13 cellular contexts compared by ENCODE assay signal in genomic region chr15:96262097-96262496, GRCh38.
"Had no signal": no experiment of that assay in that cellular context is flagged by ENCODE, and none has a peak within 500 bp of the region (broad histone marks: within the 10 kb centered on the region; RNA-seq: fewer than 3 reads in every experiment).

No MANE protein-coding gene starts in this region.

- H3K4me3 ChIP-seq: left ventricle myocardium inferior, testis had no signal

- H3K27me3 ChIP-seq: testis had no signal

- FAIRE-seq: astrocyte, keratinocyte had no signal

- ATAC-seq: activated CD4-positive, CD25-positive, alpha-beta regulatory T cell treated with anti-CD3 and anti-CD28 coated beads, Interleukin-2, amount 50 U/mL, for 24 hours; naive thymus-derived CD8-positive, alpha-beta T cell; right cardiac atrium had no signal

- H3K9me3 ChIP-seq: left ventricle myocardium inferior, testis had no signal

- DNase-seq: activated naive CD4-positive, alpha-beta T cell treated with Interleukin-2 at 50 U/mL for 16 hours; erythroblast; hippocampal formation; left ventricle myocardium inferior; naive thymus-derived CD8-positive, alpha-beta T cell; nucleus accumbens; right cardiac atrium; T-helper 1 cell; T1000; testis had no signal

- H3K36me3 ChIP-seq: left ventricle myocardium inferior had no signal

- H3K4me1 ChIP-seq: left ventricle myocardium inferior had no signal

- H3K27ac ChIP-seq: left ventricle myocardium inferior, testis had no signal
